In genomic region chr3:29026301-29026700, GRCh38 we compare ENCODE assay signal across 11 cellular contexts.
DNase-seq lines count a peak whose midpoint lies in the region; ATAC-seq and TF ChIP-seq lines count a peak whose summit lies in the region.
"Had no signal": no experiment of that assay in that cellular context is flagged by ENCODE, and none has a peak within 500 bp of the region (broad histone marks: within the 10 kb centered on the region; RNA-seq: fewer than 3 reads in every experiment).

No MANE protein-coding gene starts in this region.

- no peaks in the 10 kb centered on the region for H4K20me1 ChIP-seq in mammary epithelial cell (ENCODE audit: insufficient read depth, low read length)

- no peak overlapping the region for H3K4me3 ChIP-seq in mammary epithelial cell (replicated peaks in 1 of 3; ENCODE audit: insufficient read depth in 1 of 3, low read depth in 2 of 3, low read length in 3 of 3)
- H3K4me3 ChIP-seq in naive thymus-derived CD4-positive, alpha-beta T cell (ENCODE audit: low read length), result no peak overlapping the region

- CTCF ChIA-PET in activated CD4-positive, alpha-beta T cell treated with anti-CD3 and anti-CD28 coated beads for 36 hours (lab: Charles Lee), result no interaction called here
- CTCF ChIA-PET in mammary epithelial cell (lab: Charles Lee; ENCODE audit: low non-redundant PET), result no interaction called here
- CTCF ChIA-PET in naive thymus-derived CD4-positive, alpha-beta T cell (lab: Charles Lee), result no interaction called here
- CTCF ChIA-PET in Calu3 (lab: Charles Lee), result no interaction called here

- intact Hi-C loops in activated CD4-positive, alpha-beta T cell treated with anti-CD3 and anti-CD28 coated beads for 36 hours (cut with DNase I, micrococcal nuclease), result loop anchor here in 1 of 2 experiments (1.0 kb wide), 1 partner anchor 157 kb away; no protein-coding TSS in a partner anchor
- intact Hi-C loops in mammary epithelial cell (cut with micrococcal nuclease) (no loop called here), Calu3 (cut with micrococcal nuclease; ENCODE audit: unreplicated experiment) (no loop called here)
- intact Hi-C loops in naive thymus-derived CD4-positive, alpha-beta T cell (cut with micrococcal nuclease), result no loop called here

- 92% methylated on average over 2 of the region's 2 CpGs for WGBS in mammary epithelial cell (ENCODE audit: low coverage, missing lambda C conversion rate)

- no peak overlapping the region for H3K9ac ChIP-seq in mammary epithelial cell (ENCODE audit: insufficient read depth, low read length)

- no peaks in the 10 kb centered on the region for H3K79me2 ChIP-seq in mammary epithelial cell (ENCODE audit: insufficient read depth, low read length)

- H3K4me1 Mint-ChIP-seq in activated CD4-positive, alpha-beta T cell treated with anti-CD3 and anti-CD28 coated beads for 36 hours, result peaks cover 10% of the 10 kb centered on the region
- peaks cover 0 to 4% (median 0%) of the 10 kb centered on the region in 7 donors for H3K4me1 Mint-ChIP-seq in naive thymus-derived CD4-positive, alpha-beta T cell
- no peaks in the 10 kb centered on the region for H3K4me1 Mint-ChIP-seq in Calu3 (ENCODE audit: low read depth, unreplicated experiment)

- H3K27ac ChIP-seq in mammary epithelial cell (ENCODE audit: insufficient read depth, low read depth, low read length), result peak overlapping the region; percentile 36
- H3K27ac ChIP-seq in naive thymus-derived CD4-positive, alpha-beta T cell (ENCODE audit: low read depth, low read length), result no peak overlapping the region

- no peak overlapping the region for H2AFZ ChIP-seq in mammary epithelial cell (ENCODE audit: low read depth, low read length)

- no peaks in the 10 kb centered on the region for H3K9me3 ChIP-seq in mammary epithelial cell (replicated peaks; ENCODE audit: insufficient read depth, low read length)
- no peaks in the 10 kb centered on the region for H3K9me3 ChIP-seq in naive thymus-derived CD4-positive, alpha-beta T cell (ENCODE audit: control insufficient read depth in 2 of 3, low read length in 3 of 3)

- BruUV-seq in mammary epithelial cell (replicated peaks; lab: Mats Ljungman, UMichigan), result no TSS peak
- BruUV-seq in Calu3 (replicated peaks; lab: Mats Ljungman, UMichigan), result no TSS peak

- H3K27me3 ChIP-seq in mammary epithelial cell (ENCODE audit: insufficient read depth, low read length), result no peaks in the 10 kb centered on the region
- no peaks in the 10 kb centered on the region for H3K27me3 ChIP-seq in naive thymus-derived CD4-positive, alpha-beta T cell (ENCODE audit: control insufficient read depth in 2 of 2, insufficient read depth in 2 of 2, low read length in 2 of 2)

- dilution Hi-C loops in mammary epithelial cell (cut with HindIII; ENCODE audit: low sequenced_read_pairs), result no loop called here

- H3K4me3 Mint-ChIP-seq in activated CD4-positive, alpha-beta T cell treated with anti-CD3 and anti-CD28 coated beads for 36 hours, result no peak overlapping the region
- H3K4me3 Mint-ChIP-seq in naive thymus-derived CD4-positive, alpha-beta T cell, result no peak overlapping the region
- H3K4me3 Mint-ChIP-seq in Calu3 (ENCODE audit: low read depth, unreplicated experiment), result no peak overlapping the region

- TF ChIP-seq CTCF in mammary epithelial cell (conservative IDR thresholded peaks at IDR 0.05 in 1 of 2, IDR thresholded peaks at IDR 0.05 in 1 of 2; ENCODE audit: extremely low read depth in 1 of 2, insufficient read depth in 1 of 2, low read depth in 1 of 2, low read length in 2 of 2) (no peak), Calu3 (IDR thresholded peaks at IDR 0.05; ENCODE audit: unreplicated experiment) (no peak)

- H3K4me2 ChIP-seq in mammary epithelial cell (ENCODE audit: insufficient read depth, low read depth, low read length), result no peak overlapping the region

- peak; percentile 95 for ATAC-seq in activated CD4-positive, alpha-beta T cell treated with anti-CD3 and anti-CD28 coated beads for 36 hours
- ATAC-seq in GM21515 (IDR thresholded peaks at IDR 0.05; ENCODE audit: unreplicated experiment) (peak; percentile 97), HG03066 (IDR thresholded peaks at IDR 0.05; ENCODE audit: low read depth, unreplicated experiment) (peak; percentile 87)
- no peak for ATAC-seq in naive thymus-derived CD4-positive, alpha-beta T cell
- ATAC-seq: left colon had no signal

- DNase-seq in activated CD4-positive, alpha-beta T cell treated with anti-CD3 and anti-CD28 coated beads for 36 hours, result no peak
- no peak for DNase-seq in activated CD4-positive, alpha-beta T cell treated with anti-CD3 and anti-CD28 coated beads, Interleukin-2, amount 50 U/mL, for 4 hours
- DNase-seq in mammary epithelial cell (no peak), Calu3 (no peak), NCI-H1436 treated with DMSO at 0.1 percent for 48 hours (lab: John Stamatoyannopoulos, UW) (no peak)
- DNase-seq in naive thymus-derived CD4-positive, alpha-beta T cell, result no peak
- DNase-seq: DMS79, H7, left colon had no signal

- H3K27ac Mint-ChIP-seq in activated CD4-positive, alpha-beta T cell treated with anti-CD3 and anti-CD28 coated beads for 36 hours, result no peak overlapping the region
- no peak overlapping the region for H3K27ac Mint-ChIP-seq in naive thymus-derived CD4-positive, alpha-beta T cell
- H3K27ac Mint-ChIP-seq in Calu3 (ENCODE audit: unreplicated experiment), result no peak overlapping the region

- H3K36me3 Mint-ChIP-seq in activated CD4-positive, alpha-beta T cell treated with anti-CD3 and anti-CD28 coated beads for 36 hours (ENCODE audit: low read depth), result no peaks in the 10 kb centered on the region
- H3K36me3 Mint-ChIP-seq in naive thymus-derived CD4-positive, alpha-beta T cell, result no peaks in the 10 kb centered on the region
- no peaks in the 10 kb centered on the region for H3K36me3 Mint-ChIP-seq in Calu3 (ENCODE audit: insufficient read depth, unreplicated experiment)

- peaks cover 10% of the 10 kb centered on the region for H3K4me1 ChIP-seq in mammary epithelial cell (ENCODE audit: insufficient read depth, low read length)
- no peaks in the 10 kb centered on the region for H3K4me1 ChIP-seq in naive thymus-derived CD4-positive, alpha-beta T cell (ENCODE audit: control insufficient read depth in 2 of 2, insufficient read depth in 2 of 2, low read length in 2 of 2)

- POLR2A ChIA-PET in activated CD4-positive, alpha-beta T cell treated with anti-CD3 and anti-CD28 coated beads for 36 hours (lab: Charles Lee), result no interaction called here
- POLR2A ChIA-PET in naive thymus-derived CD4-positive, alpha-beta T cell (lab: Charles Lee), result no interaction called here

- peaks cover 4% of the 10 kb centered on the region for H3K27me3 Mint-ChIP-seq in activated CD4-positive, alpha-beta T cell treated with anti-CD3 and anti-CD28 coated beads for 36 hours
- peaks cover 0 to 3% (median 0%) of the 10 kb centered on the region in 5 donors for H3K27me3 Mint-ChIP-seq in naive thymus-derived CD4-positive, alpha-beta T cell
- no peaks in the 10 kb centered on the region for H3K27me3 Mint-ChIP-seq in Calu3 (ENCODE audit: unreplicated experiment)

- peaks cover 4% of the 10 kb centered on the region for H3K9me3 Mint-ChIP-seq in activated CD4-positive, alpha-beta T cell treated with anti-CD3 and anti-CD28 coated beads for 36 hours (ENCODE audit: low read depth)
- H3K9me3 Mint-ChIP-seq in naive thymus-derived CD4-positive, alpha-beta T cell, result peaks cover 0 to 11% (median 3%) of the 10 kb centered on the region in 11 donors
- H3K9me3 Mint-ChIP-seq in Calu3 (ENCODE audit: low read depth, unreplicated experiment), result no peaks in the 10 kb centered on the region

- in situ Hi-C loops in mammary epithelial cell (cut with MboI; ENCODE audit: low sequenced_read_pairs in 2 of 2), result no loop called here

- H3K36me3 ChIP-seq in mammary epithelial cell (ENCODE audit: insufficient read depth, low read length), result no peaks in the 10 kb centered on the region
- no peaks in the 10 kb centered on the region for H3K36me3 ChIP-seq in naive thymus-derived CD4-positive, alpha-beta T cell (ENCODE audit: control insufficient read depth in 2 of 3, insufficient read depth in 3 of 3, low read length in 3 of 3)
